In the genomic region with DNA sequence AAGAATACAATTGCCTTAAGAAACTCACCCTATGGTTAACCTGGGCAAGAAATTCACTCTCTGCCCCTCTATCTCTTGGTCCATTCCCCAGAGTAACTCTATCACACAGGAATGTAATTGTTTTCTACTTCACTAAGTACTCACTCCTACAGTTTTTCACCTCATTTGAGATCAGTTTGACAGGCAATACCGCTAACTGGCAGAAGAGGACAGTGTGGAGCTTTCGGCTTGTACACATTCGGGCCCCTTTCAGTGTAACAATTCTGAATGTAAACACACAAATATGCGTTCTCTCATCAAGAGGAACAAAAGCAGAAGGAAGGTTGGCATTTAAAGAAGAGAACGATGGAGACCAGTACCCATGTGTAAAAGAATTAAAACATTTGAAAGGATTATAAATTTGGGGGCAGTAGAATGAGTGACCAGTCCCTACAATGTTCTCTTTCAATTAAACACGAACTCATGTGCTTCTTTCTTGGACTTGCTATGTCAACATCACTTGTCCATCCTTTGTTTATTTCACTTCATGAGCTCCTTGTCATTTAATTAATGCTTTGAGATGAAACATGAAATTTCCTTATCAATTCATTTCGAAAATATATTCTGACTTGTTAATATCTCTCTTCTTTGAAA, we compare ENCODE assay signal across 1 cellular context.
TF ChIP-seq lines count a peak whose summit lies in the region.

No MANE protein-coding gene starts in this region.

TF ChIP-seq in endothelial cell of umbilical vein, 7 proteins besides CTCF, POLR2A, EP300 and RAD21:
- TF ChIP-seq FOS (IDR thresholded peaks at IDR 0.05; ENCODE audit: borderline replicate concordance, insufficient read depth, low read length) (no peak), JUN (IDR thresholded peaks at IDR 0.05; ENCODE audit: borderline replicate concordance, insufficient read depth, insufficient read length, low read depth) (no peak), MYC (IDR thresholded peaks at IDR 0.05; ENCODE audit: low read depth, low read length) (no peak), POLR2AphosphoS5 (IDR thresholded peaks at IDR 0.05; ENCODE audit: insufficient read depth, low read depth, low read length) (no peak)
- TF ChIP-seq, protein P1, sequence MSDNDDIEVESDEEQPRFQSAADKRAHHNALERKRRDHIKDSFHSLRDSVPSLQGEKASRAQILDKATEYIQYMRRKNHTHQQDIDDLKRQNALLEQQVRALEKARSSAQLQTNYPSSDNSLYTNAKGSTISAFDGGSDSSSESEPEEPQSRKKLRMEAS (IDR thresholded peaks at IDR 0.05; ENCODE audit: insufficient read depth, insufficient read length), result no peak
